In the genomic region with DNA sequence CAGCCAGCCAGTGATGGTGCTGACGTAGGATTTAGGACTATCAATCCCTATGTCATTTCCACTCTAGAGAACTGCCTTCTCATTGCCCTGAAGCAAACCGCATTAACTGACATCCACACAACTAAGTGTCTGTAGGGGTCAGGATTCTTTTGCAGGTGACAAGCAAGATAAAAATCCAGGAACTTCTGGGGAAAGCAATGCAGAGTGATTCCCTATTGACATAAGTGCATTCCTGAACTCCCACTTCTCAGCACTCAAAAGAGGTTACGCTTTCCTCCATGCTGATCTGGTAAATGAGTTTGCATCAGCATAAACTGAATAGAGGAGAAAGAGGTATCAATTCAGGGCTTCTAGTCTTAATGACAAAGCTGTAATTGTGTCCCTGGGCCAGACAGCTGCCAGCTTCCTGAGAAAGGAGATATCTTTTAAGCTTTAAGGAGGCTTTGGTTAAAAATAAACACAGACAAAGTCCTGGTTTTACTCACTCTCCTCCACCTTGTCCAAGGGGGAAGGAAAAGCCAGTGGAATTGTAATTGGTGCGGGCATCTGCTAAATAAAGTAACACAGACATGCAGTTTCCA, we compare ENCODE assay signal across 20 cellular contexts.
A peak's percentile ranks its signal among the peaks of the same experiment; 100 is the strongest.
DNase-seq lines count a peak whose midpoint lies in the region; ATAC-seq and TF ChIP-seq lines count a peak whose summit lies in the region.
"Had no signal": no experiment of that assay in that cellular context is flagged by ENCODE, and none has a peak within 500 bp of the region (broad histone marks: within the 10 kb centered on the region; RNA-seq: fewer than 3 reads in every experiment).

No MANE protein-coding gene starts in this region.

- in situ Hi-C loops in astrocyte of the spinal cord (cut with HindIII; ENCODE audit: low sequenced_read_pairs) = no loop called here

- H3K27me3 ChIP-seq in cardiac muscle cell = no peaks in the 10 kb centered on the region
- H3K27me3 ChIP-seq: BLaER1 treated with 17β-estradiol and CSF1 and Interleukin-3, amounts not matched to agents 10 nM and 100 nM; esophagus muscularis mucosa; neutrophil; right atrium auricular region; thyroid gland had no signal

- H3K27me3 Mint-ChIP-seq in immature natural killer cell (ENCODE audit: low read depth in 3 of 3) = peaks cover under 1 to 5% (median 2%) of the 10 kb centered on the region in 3 donors

- peak in 1 of 2 donors; percentile 81 for DNase-seq in cardiac muscle cell (ENCODE audit: low read depth in 1 of 2, low spot score in 1 of 2)
- DNase-seq in cardiac septum (ENCODE audit: low spot score) = no peak
- DNase-seq in astrocyte of the spinal cord (ENCODE audit: low read depth, low spot score) = peak; percentile 2
- DNase-seq in kidney glomerular epithelial cell (lab: John Stamatoyannopoulos, UW) = peak; percentile 7
- no peak for DNase-seq in immature natural killer cell
- no peak for DNase-seq in NCI-H187 treated with DMSO at 0.1 percent for 48 hours (lab: John Stamatoyannopoulos, UW)
- DNase-seq in GM10248 (ENCODE audit: extremely low spot score) = no peak
- DNase-seq: activated naive CD8-positive, alpha-beta T cell treated with anti-CD3 and anti-CD28 coated beads, Interleukin-2, amount 50 U/mL, for 24 hours; DMS 273 treated with DMSO at 0.1 percent for 48 hours; SIG-M5; stimulated activated CD4-positive, alpha-beta T cell treated with anti-CD3 and anti-CD28 coated beads, Interleukin-15, amount 100 ng/mL, for 24 hours; thyroid gland had no signal

- H3K9me3 Mint-ChIP-seq in immature natural killer cell = peaks cover 0 to 5% (median 0%) of the 10 kb centered on the region in 6 donors
- H3K9me3 Mint-ChIP-seq: stimulated activated memory B cell treated with anti-CD40 and anti-IgM and Interleukin-4, amounts not matched to agents 10 μg/mL and 1 μg/mL and 100 μg/mL, for 72 hours had no signal

- H3K4me3 ChIP-seq in cardiac muscle cell = no peak overlapping the region
- H3K4me3 ChIP-seq in astrocyte of the spinal cord (ENCODE audit: low read depth, low read length) = no peak overlapping the region
- H3K4me3 ChIP-seq: BLaER1 treated with 17β-estradiol and CSF1 and Interleukin-3, amounts not matched to agents 10 nM and 100 nM; esophagus muscularis mucosa; right atrium auricular region; thyroid gland had no signal

- H3K27ac ChIP-seq in cardiac muscle cell = peak overlapping the region; percentile 92
- H3K27ac ChIP-seq: BLaER1 treated with 17β-estradiol and CSF1 and Interleukin-3, amounts not matched to agents 10 nM and 100 nM; esophagus muscularis mucosa; neutrophil; right atrium auricular region; thyroid gland had no signal

- POLR2A ChIA-PET in GM10248 (lab: Yijun Ruan, JAX) = no interaction called here

- no peak for ATAC-seq in GM21786 (IDR thresholded peaks at IDR 0.05; ENCODE audit: unreplicated experiment)
- ATAC-seq: activated naive CD8-positive, alpha-beta T cell treated with anti-CD3 and anti-CD28 coated beads, Interleukin-2, amount 50 U/mL, for 24 hours; stimulated activated memory B cell treated with anti-CD40 and anti-IgM and Interleukin-4, amounts not matched to agents 10 μg/mL and 1 μg/mL and 100 μg/mL, for 72 hours had no signal

- no peak overlapping the region for H3K27ac Mint-ChIP-seq in immature natural killer cell
- H3K27ac Mint-ChIP-seq: activated naive CD8-positive, alpha-beta T cell treated with anti-CD3 and anti-CD28 coated beads, Interleukin-2, amount 50 U/mL, for 24 hours; activated T-helper 2 cell treated with anti-CD3 and anti-CD28 coated beads, Interferon-gamma antibody, Interleukin-2, Interleukin-4, amounts not matched to agents 10 μg/mL and 5 μg/mL and 100 μg/mL, durations not matched to agents 14 hours and 24 hours and 36 hours; mesothelial cell of epicardium; stimulated activated memory B cell treated with anti-CD40 and anti-IgM and Interleukin-4, amounts not matched to agents 10 μg/mL and 1 μg/mL and 100 μg/mL, for 72 hours had no signal

- H3K4me3 Mint-ChIP-seq in immature natural killer cell = no peak overlapping the region
- H3K4me3 Mint-ChIP-seq: activated naive CD8-positive, alpha-beta T cell treated with anti-CD3 and anti-CD28 coated beads, Interleukin-2, amount 50 U/mL, for 24 hours; mesothelial cell of epicardium; stimulated activated memory B cell treated with anti-CD40 and anti-IgM and Interleukin-4, amounts not matched to agents 10 μg/mL and 1 μg/mL and 100 μg/mL, for 72 hours had no signal

- H3K4me1 ChIP-seq in cardiac muscle cell (ENCODE audit: low read depth) = peaks cover 21% of the 10 kb centered on the region
- H3K4me1 ChIP-seq: right atrium auricular region, thyroid gland had no signal

- no peak for TF ChIP-seq CTCF in cardiac muscle cell (IDR thresholded peaks at IDR 0.05; ENCODE audit: low read depth, low read length)
- no peak for TF ChIP-seq CTCF in astrocyte of the spinal cord (IDR thresholded peaks at IDR 0.05; ENCODE audit: low read depth, low read length)
- no peak for TF ChIP-seq CTCF in GM10248 (IDR thresholded peaks at IDR 0.05; ENCODE audit: control extremely low read depth, extremely low read depth, low read depth, missing control alignments)

- intact Hi-C loops in cardiac septum (cut with DNase I) = no loop called here

- H3K4me1 Mint-ChIP-seq in immature natural killer cell = no peaks in the 10 kb centered on the region
- H3K4me1 Mint-ChIP-seq: activated naive CD8-positive, alpha-beta T cell treated with anti-CD3 and anti-CD28 coated beads, Interleukin-2, amount 50 U/mL, for 24 hours; stimulated activated memory B cell treated with anti-CD40 and anti-IgM and Interleukin-4, amounts not matched to agents 10 μg/mL and 1 μg/mL and 100 μg/mL, for 72 hours had no signal

- H3K9me3 ChIP-seq in cardiac muscle cell (ENCODE audit: low read depth) = no peaks in the 10 kb centered on the region
- H3K9me3 ChIP-seq: esophagus muscularis mucosa, neutrophil, right atrium auricular region, thyroid gland had no signal

- no peaks in the 10 kb centered on the region for H3K36me3 Mint-ChIP-seq in immature natural killer cell
- H3K36me3 Mint-ChIP-seq: mesothelial cell of epicardium; stimulated activated memory B cell treated with anti-CD40 and anti-IgM and Interleukin-4, amounts not matched to agents 10 μg/mL and 1 μg/mL and 100 μg/mL, for 72 hours had no signal

- H3K36me3 ChIP-seq in cardiac muscle cell = no peaks in the 10 kb centered on the region
- H3K36me3 ChIP-seq: BLaER1 treated with 17β-estradiol and CSF1 and Interleukin-3, amounts not matched to agents 10 nM and 100 nM; esophagus muscularis mucosa; neutrophil; right atrium auricular region; thyroid gland had no signal

- CTCF ChIA-PET in GM10248 (lab: Yijun Ruan, JAX) = no interaction called here

Comparison
In these comparisons a context has a peak if more than half of its experiments do, and no peak if none do; other contexts are left out.
1. DNase-seq: peak in astrocyte of the spinal cord (single experiment) and kidney glomerular epithelial cell (single experiment); none in cardiac septum (single experiment), immature natural killer cell (0 of 3), NCI-H187 treated with DMSO at 0.1 percent for 48 hours (single experiment) and GM10248 (single experiment).